ENCODE assay signal across 29 cellular contexts in genomic region chr7:118662266-118662665, GRCh38.
"Had no signal": no experiment of that assay in that cellular context is flagged by ENCODE, and none has a peak within 500 bp of the region (broad histone marks: within the 10 kb centered on the region; RNA-seq: fewer than 3 reads in every experiment).

No MANE protein-coding gene starts in this region.

- H3K27ac ChIP-seq: neutrophil, pancreas, prostate gland, right atrium auricular region, skin epidermis, spleen, suprapubic skin, testis, tibial artery, transverse colon, upper lobe of right lung, uterus had no signal

- H3K27me3 ChIP-seq: neutrophil, pancreas, right atrium auricular region, spleen, suprapubic skin, testis, tibial artery, transverse colon, upper lobe of right lung, uterus had no signal

- H3K9me3 ChIP-seq: neutrophil, pancreas, prostate gland, right atrium auricular region, spleen, suprapubic skin, testis, tibial artery, transverse colon, upper lobe of right lung, uterus had no signal

- H3K4me1 ChIP-seq: pancreas, prostate gland, right atrium auricular region, spleen, suprapubic skin, testis, transverse colon, upper lobe of right lung, uterus had no signal

- ATAC-seq: naive thymus-derived CD8-positive, alpha-beta T cell; natural killer cell treated with Interleukin-12 subunit alpha and Interleukin-12 subunit beta and Interleukin-15 and Interleukin-18, amount 100 ng/mL, for 72 hours; pancreas; sciatic nerve; stimulated activated memory B cell treated with anti-CD40 and anti-IgM and Interleukin-4, amounts not matched to agents 10 μg/mL and 1 μg/mL and 100 μg/mL, for 72 hours; stimulated activated naive CD8-positive, alpha-beta T cell treated with anti-CD3 and anti-CD28 coated beads, Interleukin-15, amount 100 ng/mL, for 72 hours; stimulated activated naive CD8-positive, alpha-beta T cell treated with anti-CD3 and anti-CD28 coated beads, Interleukin-15, Interleukin-2, amounts not matched to agents 100 U/mL and 50 U/mL, for 24 hours; upper lobe of right lung had no signal

- DNase-seq: naive thymus-derived CD8-positive, alpha-beta T cell; nephron progenitor cell; nucleus accumbens; pancreas; retina; spleen; stimulated activated CD4-positive, alpha-beta T cell treated with anti-CD3 and anti-CD28 coated beads, Interleukin-12 subunit alpha, Interleukin-12 subunit beta, amount 100 ng/mL, for 4 hours; stimulated activated CD4-positive, alpha-beta T cell treated with anti-CD3 and anti-CD28 coated beads, Interleukin-1b, Interleukin-23, amount 100 ng/mL, for 48 hours; stimulated activated CD4-positive, alpha-beta T cell treated with anti-CD3 and anti-CD28 coated beads, Interleukin-4, amount 100 ng/mL, for 1 hour; stimulated activated CD4-positive, alpha-beta T cell treated with anti-CD3 and anti-CD28 coated beads, Interleukin-4, amount 100 ng/mL, for 4 hours; stimulated activated CD8-positive, alpha-beta memory T cell treated with anti-CD3 and anti-CD28 coated beads, Interleukin-4, amount 100 ng/mL, for 48 hours; stimulated activated naive CD4-positive, alpha-beta T cell; stimulated activated naive CD8-positive, alpha-beta T cell treated with anti-CD3 and anti-CD28 coated beads, Interleukin-15, amount 100 ng/mL, for 72 hours; stimulated activated naive CD8-positive, alpha-beta T cell treated with anti-CD3 and anti-CD28 coated beads, Interleukin-15, Interleukin-2, amounts not matched to agents 100 U/mL and 50 U/mL, for 24 hours; substantia nigra; testis; tibial artery; transverse colon; upper lobe of right lung; uterus had no signal

- H3K4me3 ChIP-seq: pancreas, prostate gland, right atrium auricular region, skin epidermis, smooth muscle cell, spleen, suprapubic skin, testis, tibial artery, transverse colon, upper lobe of right lung, uterus had no signal
